24 cellular contexts compared by ENCODE assay signal in the genomic region with DNA sequence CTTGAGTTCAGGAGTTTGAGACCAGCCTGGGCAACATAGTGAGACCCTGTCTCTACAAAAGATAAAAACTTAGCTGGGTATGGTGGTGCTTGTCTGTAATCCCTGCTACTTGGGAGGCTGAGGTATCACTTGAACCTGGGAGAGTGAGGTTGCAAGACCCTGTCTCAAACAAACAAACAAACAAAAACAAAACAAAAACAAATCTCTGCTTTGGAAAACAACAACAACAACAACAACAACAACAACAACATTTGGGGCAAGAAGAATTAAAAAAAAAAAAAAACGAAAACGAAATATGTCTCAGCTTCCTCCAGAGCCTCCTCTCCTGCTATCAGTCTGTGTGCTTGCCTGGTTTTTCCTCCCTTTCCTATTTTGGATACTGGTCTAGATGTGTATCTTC. TPM values are rescaled to one million over a fixed set of nuclear protein-coding genes. Genes with fewer than 3 reads are reported as not detected.
DNase-seq lines count a peak whose midpoint lies in the region; ATAC-seq and TF ChIP-seq lines count a peak whose summit lies in the region.
"Had no signal": no experiment of that assay in that cellular context is flagged by ENCODE, and none has a peak within 500 bp of the region (broad histone marks: within the 10 kb centered on the region; RNA-seq: fewer than 3 reads in every experiment).

No MANE protein-coding gene starts in this region.

- CTCF ChIA-PET in CD8-positive, alpha-beta memory T cell (lab: Charles Lee): no interaction called here
- CTCF ChIA-PET in PC-9 (lab: Charles Lee): no interaction called here

- no peaks in the 10 kb centered on the region for H3K9me2 ChIP-seq in PC-9 (ENCODE audit: insufficient read depth)

- H3K4me3 ChIP-seq in CD8-positive, alpha-beta memory T cell (ENCODE audit: low read length): no peak overlapping the region
- H3K4me3 ChIP-seq in PC-9 (no peak overlapping the region), osteoblast (ENCODE audit: insufficient read depth, low read length) (no peak overlapping the region), brain microvascular endothelial cell (ENCODE audit: low read depth, low read length) (no peak overlapping the region)
- H3K4me3 ChIP-seq: colonic mucosa, heart right ventricle, lung, ovary, upper lobe of right lung had no signal

- no peaks in the 10 kb centered on the region for H3K9me3 ChIP-seq in CD8-positive, alpha-beta memory T cell (ENCODE audit: low read length)
- H3K9me3 ChIP-seq in PC-9 (ENCODE audit: insufficient read depth, low read depth) (no peaks in the 10 kb centered on the region), osteoblast (ENCODE audit: low read depth, low read length) (no peaks in the 10 kb centered on the region)
- H3K9me3 ChIP-seq: colonic mucosa, heart right ventricle, ovary, upper lobe of right lung had no signal

- H3K79me2 ChIP-seq in PC-9 (ENCODE audit: low read depth) (no peaks in the 10 kb centered on the region), osteoblast (ENCODE audit: insufficient read depth, low read length) (no peaks in the 10 kb centered on the region)

- ATAC-seq in effector memory CD8-positive, alpha-beta T cell (replicated peaks): no peak
- ATAC-seq: activated CD4-positive, CD25-positive, alpha-beta regulatory T cell treated with anti-CD3 and anti-CD28 coated beads, Interleukin-2, amount 50 U/mL, for 24 hours; esophagus mucosa; upper lobe of right lung had no signal

- H3K36me3 ChIP-seq in CD8-positive, alpha-beta memory T cell (ENCODE audit: insufficient read depth, low read length): peaks cover 32% of the 10 kb centered on the region
- H3K36me3 ChIP-seq in PC-9 (ENCODE audit: low read depth): peaks cover 34% of the 10 kb centered on the region
- peaks cover 47% of the 10 kb centered on the region for H3K36me3 ChIP-seq in osteoblast (ENCODE audit: insufficient read depth, low read length)
- H3K36me3 ChIP-seq in brain microvascular endothelial cell (replicated peaks): peaks cover 40% of the 10 kb centered on the region
- H3K36me3 ChIP-seq: ovary had no signal

- peaks cover 22 to 24% (median 23%) of the 10 kb centered on the region in 3 donors for H3K4me1 Mint-ChIP-seq in CD8-positive, alpha-beta memory T cell
- peaks cover 21 to 23% of the 10 kb centered on the region in 2 donors for H3K4me1 Mint-ChIP-seq in effector memory CD8-positive, alpha-beta T cell (ENCODE audit: low read depth in 2 of 2)
- H3K4me1 Mint-ChIP-seq: nephron had no signal

- peaks cover 18% of the 10 kb centered on the region for H3K4me1 ChIP-seq in CD8-positive, alpha-beta memory T cell (ENCODE audit: insufficient read depth, low read length)
- peaks cover 37% of the 10 kb centered on the region for H3K4me1 ChIP-seq in PC-9 (replicated peaks; ENCODE audit: insufficient read depth)
- H3K4me1 ChIP-seq in osteoblast (ENCODE audit: insufficient read depth, low read length): peaks cover 30% of the 10 kb centered on the region
- H3K4me1 ChIP-seq: colonic mucosa, upper lobe of right lung had no signal

- H3K27ac Mint-ChIP-seq in CD8-positive, alpha-beta memory T cell: peak overlapping the region in 6 of 8 donors; percentile 2 to 93 (median 15)
- H3K27ac Mint-ChIP-seq in effector memory CD8-positive, alpha-beta T cell: peak overlapping the region; percentile 2 to 61
- H3K27ac Mint-ChIP-seq: activated naive CD4-positive, alpha-beta T cell treated with anti-CD3 and anti-CD28 coated beads for 36 hours; nephron had no signal

- no peaks in the 10 kb centered on the region for H3K9me3 Mint-ChIP-seq in CD8-positive, alpha-beta memory T cell
- H3K9me3 Mint-ChIP-seq in effector memory CD8-positive, alpha-beta T cell: no peaks in the 10 kb centered on the region
- H3K9me3 Mint-ChIP-seq: activated naive CD4-positive, alpha-beta T cell treated with anti-CD3 and anti-CD28 coated beads for 36 hours; nephron had no signal

- no peak overlapping the region for H3K27ac ChIP-seq in CD8-positive, alpha-beta memory T cell (ENCODE audit: low read depth, low read length)
- H3K27ac ChIP-seq in PC-9: peak overlapping the region; percentile 98
- peak overlapping the region; percentile 96 for H3K27ac ChIP-seq in osteoblast (ENCODE audit: low read depth, low read length)
- no peak overlapping the region for H3K27ac ChIP-seq in brain microvascular endothelial cell
- H3K27ac ChIP-seq: colonic mucosa, ovary, upper lobe of right lung had no signal

- no peak overlapping the region for H3K4me3 Mint-ChIP-seq in CD8-positive, alpha-beta memory T cell
- H3K4me3 Mint-ChIP-seq in effector memory CD8-positive, alpha-beta T cell: no peak overlapping the region
- H3K4me3 Mint-ChIP-seq: activated naive CD4-positive, alpha-beta T cell treated with anti-CD3 and anti-CD28 coated beads for 36 hours; nephron had no signal

- peaks cover 4 to 70% (median 9%) of the 10 kb centered on the region in 3 donors for H3K36me3 Mint-ChIP-seq in CD8-positive, alpha-beta memory T cell
- peaks cover 46% of the 10 kb centered on the region for H3K36me3 Mint-ChIP-seq in effector memory CD8-positive, alpha-beta T cell (ENCODE audit: insufficient read depth)

- in situ Hi-C loops in brain microvascular endothelial cell (cut with HindIII; ENCODE audit: low pct_ligation_motif_present, low sequenced_read_pairs): no loop called here

- no TSS peak for BruUV-seq in PC-9 (replicated peaks; lab: Mats Ljungman, UMichigan)

- no peaks in the 10 kb centered on the region for H3K27me3 ChIP-seq in CD8-positive, alpha-beta memory T cell (ENCODE audit: insufficient read depth, low read length, poor library complexity, severe bottlenecking)
- H3K27me3 ChIP-seq in PC-9 (ENCODE audit: insufficient read depth, low read depth): no peaks in the 10 kb centered on the region
- no peaks in the 10 kb centered on the region for H3K27me3 ChIP-seq in osteoblast (ENCODE audit: insufficient read depth, low read length)
- H3K27me3 ChIP-seq in brain microvascular endothelial cell (replicated peaks): no peaks in the 10 kb centered on the region
- H3K27me3 ChIP-seq: colonic mucosa, heart right ventricle, ovary, upper lobe of right lung had no signal

- H4K20me1 ChIP-seq in PC-9 (ENCODE audit: insufficient read depth) (no peaks in the 10 kb centered on the region), osteoblast (ENCODE audit: insufficient read depth, low read length) (no peaks in the 10 kb centered on the region)

- H3F3A ChIP-seq in PC-9 (ENCODE audit: insufficient read depth, low read depth): peaks cover 41% of the 10 kb centered on the region

- no peak for TF ChIP-seq CTCF in PC-9 (conservative IDR thresholded peaks at IDR 0.05)
- TF ChIP-seq CTCF in osteoblast (IDR thresholded peaks at IDR 0.05; ENCODE audit: extremely low read depth, low read depth, low read length): no peak
- no peak for TF ChIP-seq CTCF in brain microvascular endothelial cell (IDR thresholded peaks at IDR 0.05; ENCODE audit: low read depth, low read length, missing control alignments)

- intact Hi-C loops in PC-9 (cut with micrococcal nuclease; ENCODE audit: unreplicated experiment): no loop called here

- H3K4me2 ChIP-seq in PC-9 (no peak overlapping the region), osteoblast (ENCODE audit: insufficient read depth, low read length) (no peak overlapping the region)

- DNase-seq in CD8-positive, alpha-beta memory T cell: no peak
- DNase-seq in PC-9: no peak
- DNase-seq in effector memory CD8-positive, alpha-beta T cell: no peak
- DNase-seq in osteoblast (ENCODE audit: insufficient read length, low spot score, missing footprints): no peak
- no peak for DNase-seq in effector CD8-positive, alpha-beta T cell (lab: John Stamatoyannopoulos, UW)
- DNase-seq in brain microvascular endothelial cell: no peak
- DNase-seq in hippocampal formation (lab: John Stamatoyannopoulos, UW): no peak
- DNase-seq: activated CD4-positive, alpha-beta T cell treated with anti-CD3 and anti-CD28 coated beads, Interleukin-2, amount 50 U/mL, for 48 hours; activated naive CD4-positive, alpha-beta T cell treated with anti-CD3 and anti-CD28 coated beads for 36 hours; colonic mucosa; effector CD4-positive, alpha-beta T cell; foreskin fibroblast; heart right ventricle; NCI-H1092; NCI-H1694; NCI-H82; ovary; RPMI8226; stimulated activated naive CD4-positive, alpha-beta T cell; upper lobe of right lung had no signal

- H2AFZ ChIP-seq in PC-9 (no peak overlapping the region), osteoblast (ENCODE audit: low read length) (no peak overlapping the region)

- H3K27me3 Mint-ChIP-seq in CD8-positive, alpha-beta memory T cell: peaks cover 0 to 1% of the 10 kb centered on the region in 2 donors
- no peaks in the 10 kb centered on the region for H3K27me3 Mint-ChIP-seq in effector memory CD8-positive, alpha-beta T cell

- POLR2A ChIA-PET in CD8-positive, alpha-beta memory T cell (lab: Charles Lee): no interaction called here
- POLR2A ChIA-PET in PC-9 (lab: Charles Lee; ENCODE audit: unreplicated experiment): interaction anchor here (0.5 to 0.6 kb wide), 2 partner anchors 260 to 498 kb away, joined by 3 to 4 read pairs; no protein-coding TSS in a partner anchor

RNA-seq across cellular contexts. Expression of a gene that starts 16.9 kb away (rescaled TPM):
- 10 to 100 TPM; 28.6 to 29.6 TPM for total RNA-seq in CD8-positive, alpha-beta memory T cell
- 29.1 TPM for polyA plus RNA-seq in CD8-positive, alpha-beta memory T cell
- total RNA-seq in PC-9 (2021) (18.5 and 22.7 TPM in 2 replicates), osteoblast (24.8 and 27.9 TPM in 2 replicates)

RNA-seq across cellular contexts. Expression of a gene that starts 17.2 kb away (rescaled TPM):
- 10 to 100 TPM; 31.1 to 33.6 TPM for total RNA-seq in CD8-positive, alpha-beta memory T cell
- 24.6 TPM for polyA plus RNA-seq in CD8-positive, alpha-beta memory T cell
- total RNA-seq in PC-9 (2021): 29.3 and 33.0 TPM in 2 replicates
- total RNA-seq in osteoblast: 44.2 and 50.3 TPM in 2 replicates

RNA-seq across cellular contexts. Expression of a gene that starts 51.7 kb away (rescaled TPM):
- 10 to 100 TPM; 67.3 to 70.5 TPM for total RNA-seq in CD8-positive, alpha-beta memory T cell
- polyA plus RNA-seq in CD8-positive, alpha-beta memory T cell: 63.6 TPM
- 37.3 and 45.1 TPM in 2 replicates for total RNA-seq in PC-9 (2021)
- total RNA-seq in osteoblast: 27.5 and 33.0 TPM in 2 replicates

RNA-seq across cellular contexts. Expression of a gene that starts 51.8 kb away (rescaled TPM):
- under 1 TPM; 0.20 to 0.58 TPM for total RNA-seq in CD8-positive, alpha-beta memory T cell
- 0.62 TPM for polyA plus RNA-seq in CD8-positive, alpha-beta memory T cell
- total RNA-seq in PC-9 (2021) (1.9 and 2.9 TPM in 2 replicates), osteoblast (1.1 and 1.2 TPM in 2 replicates)

Comparison
In these comparisons a context has a peak if more than half of its experiments do, and no peak if none do; other contexts are left out.
1. H3K27ac ChIP-seq: peak in PC-9 (single experiment) and osteoblast (single experiment); none in CD8-positive, alpha-beta memory T cell (single experiment) and brain microvascular endothelial cell (single experiment).